In the genomic region with DNA sequence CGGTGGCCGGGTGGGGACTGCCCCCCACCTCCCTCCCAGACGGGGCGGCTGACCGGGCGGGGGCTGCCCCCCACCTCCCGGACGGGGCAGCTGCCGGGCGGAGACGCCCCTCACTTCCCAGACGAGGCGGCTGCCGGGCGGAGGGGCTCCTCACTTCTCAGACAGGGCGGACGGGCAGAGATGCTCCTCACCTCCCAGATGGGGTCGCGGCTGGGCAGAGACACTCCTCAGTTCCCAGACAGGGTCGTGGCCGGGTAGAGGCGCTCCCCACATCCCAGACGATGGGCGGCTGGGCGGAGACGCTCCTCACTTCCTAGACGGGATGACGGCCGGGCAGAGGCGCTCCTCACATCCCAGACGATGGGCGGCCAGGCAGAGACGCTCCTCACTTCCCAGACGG, we compare ENCODE assay signal across 18 cellular contexts. TPM values are rescaled to one million over a fixed set of nuclear protein-coding genes. Genes with fewer than 3 reads are reported as not detected.
"Had no signal": no experiment of that assay in that cellular context is flagged by ENCODE, and none has a peak within 500 bp of the region (broad histone marks: within the 10 kb centered on the region; RNA-seq: fewer than 3 reads in every experiment).

No MANE protein-coding gene starts in this region.

RNA-seq across cellular contexts. Expression of a gene that starts 35.9 kb away (rescaled TPM):
- total RNA-seq: activated naive CD8-positive, alpha-beta T cell treated with anti-CD3 and anti-CD28 coated beads for 36 hours; aorta; astrocyte; cerebellum; WTC11 had no signal
- polyA plus RNA-seq: aorta had no signal

RNA-seq across cellular contexts. Expression of a gene that starts 47.9 kb away (rescaled TPM):
- total RNA-seq: activated CD4-positive, alpha-beta memory T cell treated with anti-CD3 and anti-CD28 coated beads, Interleukin-2, amount 10 ng/mL, durations not matched to agents 7 days and 5 days; activated CD4-positive, alpha-beta T cell treated with anti-CD3 and anti-CD28 coated beads for 36 hours; activated CD4-positive, alpha-beta T cell treated with anti-CD3 and anti-CD28 coated beads, Interleukin-2, amount 10 ng/mL, durations not matched to agents 7 days and 5 days; activated CD8-positive, alpha-beta T cell treated with anti-CD3 and anti-CD28 coated beads, Interleukin-2, amount 10 ng/mL, durations not matched to agents 7 days and 5 days; activated naive CD4-positive, alpha-beta T cell treated with anti-CD3 and anti-CD28 coated beads for 36 hours; activated naive CD4-positive, alpha-beta T cell treated with anti-CD3 and anti-CD28 coated beads, Interleukin-2, amount 50 U/mL, for 72 hours; activated naive CD8-positive, alpha-beta T cell treated with anti-CD3 and anti-CD28 coated beads for 36 hours; activated T-cell treated with anti-CD3 and anti-CD28 coated beads, Interleukin-2, amount 50 U/mL, for 4 hours; activated T-cell treated with anti-CD3 and anti-CD28 coated beads, Interleukin-2, amount 50 U/mL, for 72 hours; activated T-helper 1 cell treated with anti-CD3 and anti-CD28 coated beads, Interleukin-12 subunit alpha, Interleukin-12 subunit beta, Interleukin-2, Interleukin-4 antibody, amounts not matched to agents 30 ng/mL and 10 ng/mL and 1 ng/mL, durations not matched to agents 14 hours and 24 hours and 36 hours; activated T-helper 17 cell treated with anti-CD3 and anti-CD28 coated beads, Interleukin-2, amount 50 U/mL, for 72 hours; aorta; astrocyte; body of pancreas; breast epithelium; WTC11 had no signal
- polyA plus RNA-seq: aorta had no signal

RNA-seq across cellular contexts. Expression of a gene that starts 52.7 kb away (rescaled TPM):
- total RNA-seq: activated CD4-positive, alpha-beta memory T cell treated with anti-CD3 and anti-CD28 coated beads, Interleukin-2, amount 10 ng/mL, durations not matched to agents 7 days and 5 days; activated CD4-positive, alpha-beta T cell treated with anti-CD3 and anti-CD28 coated beads for 36 hours; activated CD4-positive, alpha-beta T cell treated with anti-CD3 and anti-CD28 coated beads, Interleukin-2, amount 10 ng/mL, durations not matched to agents 7 days and 5 days; activated CD8-positive, alpha-beta T cell treated with anti-CD3 and anti-CD28 coated beads, Interleukin-2, amount 10 ng/mL, durations not matched to agents 7 days and 5 days; activated naive CD4-positive, alpha-beta T cell treated with anti-CD3 and anti-CD28 coated beads for 36 hours; activated naive CD4-positive, alpha-beta T cell treated with anti-CD3 and anti-CD28 coated beads, Interleukin-2, amount 50 U/mL, for 72 hours; activated naive CD8-positive, alpha-beta T cell treated with anti-CD3 and anti-CD28 coated beads for 36 hours; activated T-cell treated with anti-CD3 and anti-CD28 coated beads, Interleukin-2, amount 50 U/mL, for 4 hours; activated T-cell treated with anti-CD3 and anti-CD28 coated beads, Interleukin-2, amount 50 U/mL, for 72 hours; activated T-helper 1 cell treated with anti-CD3 and anti-CD28 coated beads, Interleukin-12 subunit alpha, Interleukin-12 subunit beta, Interleukin-2, Interleukin-4 antibody, amounts not matched to agents 30 ng/mL and 10 ng/mL and 1 ng/mL, durations not matched to agents 14 hours and 24 hours and 36 hours; activated T-helper 17 cell treated with anti-CD3 and anti-CD28 coated beads, Interleukin-2, amount 50 U/mL, for 72 hours; aorta; astrocyte; breast epithelium; cardiac septum had no signal
